In the genomic region with DNA sequence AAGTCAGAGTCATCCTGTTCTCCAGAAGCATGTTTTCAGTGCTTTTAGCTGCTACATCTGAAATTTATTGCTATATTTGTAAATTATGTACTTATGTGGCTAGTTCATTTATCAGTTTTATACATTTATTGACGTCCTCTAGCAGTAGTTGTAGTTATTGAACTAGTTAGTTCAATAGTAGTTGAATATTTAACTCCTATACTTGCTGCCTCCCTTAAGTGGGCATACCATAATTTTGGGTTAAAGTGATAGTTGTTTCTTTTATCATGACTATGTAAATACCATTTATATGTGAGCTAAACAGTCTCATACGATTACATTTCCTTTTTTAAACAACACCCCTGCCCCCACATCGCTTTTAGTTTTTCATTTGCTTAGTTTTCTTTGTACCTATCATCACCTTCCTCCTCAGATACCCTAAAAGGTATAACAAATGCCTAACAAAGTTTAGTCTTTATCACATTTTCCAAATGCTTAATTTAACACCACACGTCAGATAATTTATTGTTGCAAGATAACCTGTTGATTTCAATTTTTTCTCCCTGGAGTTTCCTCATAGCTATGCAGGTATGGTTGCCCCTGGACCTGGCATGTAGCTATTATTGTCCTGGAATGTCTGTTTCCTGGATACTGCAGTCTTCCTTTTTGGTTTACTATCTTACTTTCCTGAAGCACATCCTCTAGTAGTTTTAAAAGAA, we compare ENCODE assay signal across 15 cellular contexts. TPM values are rescaled to one million over a fixed set of nuclear protein-coding genes. Genes with fewer than 3 reads are reported as not detected.
DNase-seq lines count a peak whose midpoint lies in the region; ATAC-seq and TF ChIP-seq lines count a peak whose summit lies in the region.
"Had no signal": no experiment of that assay in that cellular context is flagged by ENCODE, and none has a peak within 500 bp of the region (broad histone marks: within the 10 kb centered on the region; RNA-seq: fewer than 3 reads in every experiment).

No MANE protein-coding gene starts in this region.

- H3K27ac Mint-ChIP-seq in activated T-helper 1 cell treated with anti-CD3 and anti-CD28 coated beads, Interleukin-12 subunit alpha, Interleukin-12 subunit beta, Interleukin-2, Interleukin-4 antibody, amounts not matched to agents 30 ng/mL and 10 ng/mL and 1 ng/mL, durations not matched to agents 14 hours and 24 hours and 36 hours = peak overlapping the region; percentile 24
- peak overlapping the region; percentile 92 for H3K27ac Mint-ChIP-seq in memory B cell

- no peak for TF ChIP-seq CTCF in A673 (conservative IDR thresholded peaks at IDR 0.05; ENCODE audit: low read depth, low read length)
- no peak for TF ChIP-seq CTCF in DND-41 (IDR thresholded peaks at IDR 0.05; ENCODE audit: borderline replicate concordance, extremely low read depth, low read length, poor library complexity, severe bottlenecking)
- no peak for TF ChIP-seq CTCF in testis (IDR thresholded peaks at IDR 0.05)

- H3K4me1 ChIP-seq in A673 (ENCODE audit: insufficient read depth, low read length, poor library complexity, severe bottlenecking) = peaks cover 36% of the 10 kb centered on the region
- peaks cover 86% of the 10 kb centered on the region for H3K4me1 ChIP-seq in DND-41 (ENCODE audit: insufficient read depth, low read length)
- H3K4me1 ChIP-seq in testis = peaks cover 25% of the 10 kb centered on the region

- H3K4me2 ChIP-seq in DND-41 (ENCODE audit: insufficient read depth, low read length) = peak overlapping the region; percentile 52; the same call in 1 of the 2 replicates

- CTCF ChIA-PET in A673 (lab: Charles Lee) = no interaction called here

- intact Hi-C loops in A673 (cut with micrococcal nuclease; ENCODE audit: unreplicated experiment) = no loop called here
- intact Hi-C loops in activated T-helper 1 cell treated with anti-CD3 and anti-CD28 coated beads, Interleukin-12 subunit alpha, Interleukin-12 subunit beta, Interleukin-2, Interleukin-4 antibody, amounts not matched to agents 30 ng/mL and 10 ng/mL and 1 ng/mL, durations not matched to agents 14 hours and 24 hours and 36 hours (cut with micrococcal nuclease) = loop anchor here (1.0 kb wide), 3 partner anchors 8 to 30 kb away; no protein-coding TSS in a partner anchor
- intact Hi-C loops in testis (cut with DNase I; ENCODE audit: low total_unique reads) = no loop called here

- POLR2A ChIA-PET in A673 (lab: Charles Lee; ENCODE audit: low non-redundant PET) = no interaction called here

- H3K27ac ChIP-seq in A673 (ENCODE audit: low read depth, low read length, poor library complexity, severe bottlenecking) = peak overlapping the region; percentile 8
- peak overlapping the region; percentile 73 for H3K27ac ChIP-seq in DND-41 (ENCODE audit: low read length)
- H3K27ac ChIP-seq in testis = no peak overlapping the region
- H3K27ac ChIP-seq: C4-2B, coronary artery had no signal

- 70 to 79% methylated on average over 4 of the region's 4 CpGs for WGBS in testis, 2 donors

- no peak overlapping the region for H2AFZ ChIP-seq in DND-41 (ENCODE audit: low read depth, low read length)

- peaks cover 97% of the 10 kb centered on the region for H3K79me2 ChIP-seq in DND-41 (ENCODE audit: insufficient read depth, low read length)

- BruUV-seq in A673 (replicated peaks; lab: Mats Ljungman, UMichigan) = no TSS peak

- no peaks in the 10 kb centered on the region for H3K9me3 ChIP-seq in A673 (ENCODE audit: low read depth, low read length, poor library complexity, severe bottlenecking)
- no peaks in the 10 kb centered on the region for H3K9me3 ChIP-seq in DND-41 (ENCODE audit: insufficient read depth, low read length, severe bottlenecking)
- H3K9me3 ChIP-seq in testis = no peaks in the 10 kb centered on the region

- H4K20me1 ChIP-seq in DND-41 (ENCODE audit: insufficient read depth, low read length) = peaks cover 80% of the 10 kb centered on the region

- DNase-seq in A673 (ENCODE audit: low spot score) (no peak), DND-41 (no peak), memory B cell (ENCODE audit: low spot score in 2 of 2) (no peak), SK-N-DZ (ENCODE audit: low spot score) (no peak), testis (no peak), hippocampal formation (lab: John Stamatoyannopoulos, UW) (no peak)
- no peak for DNase-seq in activated T-helper 1 cell treated with anti-CD3 and anti-CD28 coated beads, Interleukin-12 subunit alpha, Interleukin-12 subunit beta, Interleukin-2, Interleukin-4 antibody, amounts not matched to agents 30 ng/mL and 10 ng/mL and 1 ng/mL, durations not matched to agents 14 hours and 24 hours and 36 hours (ENCODE audit: low spot score)
- DNase-seq: KG1; NCI-H2081; NCI-H82; stimulated activated CD4-positive, alpha-beta T cell treated with anti-CD3 and anti-CD28 coated beads, Interleukin-2, amount 100 ng/mL, for 48 hours; stimulated activated naive CD4-positive, alpha-beta T cell treated with Interleukin-2 at 50 U/mL for 16 hours had no signal

- ATAC-seq in DND-41 (ENCODE audit: insufficient read depth, low read depth) (no peak), memory B cell (ENCODE audit: low read depth) (no peak), HG03469 (IDR thresholded peaks at IDR 0.05; ENCODE audit: unreplicated experiment) (no peak)

- H3K27me3 ChIP-seq in A673 (replicated peaks; ENCODE audit: insufficient read depth, low read depth, low read length, poor library complexity) = no peaks in the 10 kb centered on the region
- no peaks in the 10 kb centered on the region for H3K27me3 ChIP-seq in DND-41 (ENCODE audit: insufficient read depth, low read length, poor library complexity)
- no peaks in the 10 kb centered on the region for H3K27me3 ChIP-seq in testis

- TF ChIP-seq POLR2A in testis (IDR thresholded peaks at IDR 0.05) = no peak

- peaks cover 84% of the 10 kb centered on the region for H3K4me1 Mint-ChIP-seq in activated T-helper 1 cell treated with anti-CD3 and anti-CD28 coated beads, Interleukin-12 subunit alpha, Interleukin-12 subunit beta, Interleukin-2, Interleukin-4 antibody, amounts not matched to agents 30 ng/mL and 10 ng/mL and 1 ng/mL, durations not matched to agents 14 hours and 24 hours and 36 hours (ENCODE audit: low read depth)
- peaks cover 61% of the 10 kb centered on the region for H3K4me1 Mint-ChIP-seq in memory B cell

- H3K36me3 Mint-ChIP-seq in activated T-helper 1 cell treated with anti-CD3 and anti-CD28 coated beads, Interleukin-12 subunit alpha, Interleukin-12 subunit beta, Interleukin-2, Interleukin-4 antibody, amounts not matched to agents 30 ng/mL and 10 ng/mL and 1 ng/mL, durations not matched to agents 14 hours and 24 hours and 36 hours (ENCODE audit: low read depth) = peaks cover 25% of the 10 kb centered on the region
- peaks cover 22% of the 10 kb centered on the region for H3K36me3 Mint-ChIP-seq in memory B cell

- H3K4me3 Mint-ChIP-seq in activated T-helper 1 cell treated with anti-CD3 and anti-CD28 coated beads, Interleukin-12 subunit alpha, Interleukin-12 subunit beta, Interleukin-2, Interleukin-4 antibody, amounts not matched to agents 30 ng/mL and 10 ng/mL and 1 ng/mL, durations not matched to agents 14 hours and 24 hours and 36 hours = peak overlapping the region; percentile 58
- peak overlapping the region; percentile 64 for H3K4me3 Mint-ChIP-seq in memory B cell

- no peaks in the 10 kb centered on the region for H3K27me3 Mint-ChIP-seq in activated T-helper 1 cell treated with anti-CD3 and anti-CD28 coated beads, Interleukin-12 subunit alpha, Interleukin-12 subunit beta, Interleukin-2, Interleukin-4 antibody, amounts not matched to agents 30 ng/mL and 10 ng/mL and 1 ng/mL, durations not matched to agents 14 hours and 24 hours and 36 hours (ENCODE audit: insufficient read depth)
- H3K27me3 Mint-ChIP-seq in memory B cell = no peaks in the 10 kb centered on the region

- H3K9me3 Mint-ChIP-seq in activated T-helper 1 cell treated with anti-CD3 and anti-CD28 coated beads, Interleukin-12 subunit alpha, Interleukin-12 subunit beta, Interleukin-2, Interleukin-4 antibody, amounts not matched to agents 30 ng/mL and 10 ng/mL and 1 ng/mL, durations not matched to agents 14 hours and 24 hours and 36 hours = peaks cover 6% of the 10 kb centered on the region
- H3K9me3 Mint-ChIP-seq in memory B cell = no peaks in the 10 kb centered on the region

- H3K36me3 ChIP-seq in A673 (ENCODE audit: insufficient read depth, low read length, poor library complexity, severe bottlenecking) (peaks cover 10% of the 10 kb centered on the region), DND-41 (ENCODE audit: insufficient read depth, low read length) (peaks cover 33% of the 10 kb centered on the region), testis (ENCODE audit: low read depth, missing control alignments) (no peaks in the 10 kb centered on the region)

- H3K4me3 ChIP-seq in A673 (ENCODE audit: low read depth, low read length, poor library complexity, severe bottlenecking) (no peak overlapping the region), DND-41 (ENCODE audit: low read depth in 1 of 2, low read length in 2 of 2) (0 out of 4 replicates have a peak overlapping the region, but pooled peaks of 1 of the 2 experiments have one; percentile 7), testis (no peak overlapping the region)
- H3K4me3 ChIP-seq: coronary artery had no signal

- H3K9ac ChIP-seq in DND-41 (ENCODE audit: low read depth, low read length) = no peak overlapping the region

RNA-seq across cellular contexts. Expression of a gene that starts 8.8 kb away (rescaled TPM):
- 154 and 157 TPM in 2 replicates for total RNA-seq in A673 (2021)
- total RNA-seq in activated T-helper 1 cell treated with anti-CD3 and anti-CD28 coated beads, Interleukin-12 subunit alpha, Interleukin-12 subunit beta, Interleukin-2, Interleukin-4 antibody, amounts not matched to agents 30 ng/mL and 10 ng/mL and 1 ng/mL, durations not matched to agents 14 hours and 24 hours and 36 hours = 54.3 and 54.5 TPM in 2 replicates
- polyA plus RNA-seq in SK-N-DZ (2014; cell fraction: cytosol; rRNA removed) = 48.1 and 53.7 TPM in 2 replicates
- polyA plus RNA-seq in SK-N-DZ (2014; cell fraction: nucleus; rRNA removed) = 111 and 181 TPM in 2 replicates
- 100 to 1,000 TPM; 174 to 194 TPM for total RNA-seq in testis
- 88.2 TPM for polyA plus RNA-seq in testis (ENCODE audit: insufficient read depth, low read depth, low replicate concordance)

Comparison
In these comparisons a context has a peak if more than half of its experiments do, and no peak if none do; other contexts are left out.
1. H3K27ac ChIP-seq: peak in A673 (single experiment) and DND-41 (single experiment); none in testis (0 of 2).